In the genomic region with DNA sequence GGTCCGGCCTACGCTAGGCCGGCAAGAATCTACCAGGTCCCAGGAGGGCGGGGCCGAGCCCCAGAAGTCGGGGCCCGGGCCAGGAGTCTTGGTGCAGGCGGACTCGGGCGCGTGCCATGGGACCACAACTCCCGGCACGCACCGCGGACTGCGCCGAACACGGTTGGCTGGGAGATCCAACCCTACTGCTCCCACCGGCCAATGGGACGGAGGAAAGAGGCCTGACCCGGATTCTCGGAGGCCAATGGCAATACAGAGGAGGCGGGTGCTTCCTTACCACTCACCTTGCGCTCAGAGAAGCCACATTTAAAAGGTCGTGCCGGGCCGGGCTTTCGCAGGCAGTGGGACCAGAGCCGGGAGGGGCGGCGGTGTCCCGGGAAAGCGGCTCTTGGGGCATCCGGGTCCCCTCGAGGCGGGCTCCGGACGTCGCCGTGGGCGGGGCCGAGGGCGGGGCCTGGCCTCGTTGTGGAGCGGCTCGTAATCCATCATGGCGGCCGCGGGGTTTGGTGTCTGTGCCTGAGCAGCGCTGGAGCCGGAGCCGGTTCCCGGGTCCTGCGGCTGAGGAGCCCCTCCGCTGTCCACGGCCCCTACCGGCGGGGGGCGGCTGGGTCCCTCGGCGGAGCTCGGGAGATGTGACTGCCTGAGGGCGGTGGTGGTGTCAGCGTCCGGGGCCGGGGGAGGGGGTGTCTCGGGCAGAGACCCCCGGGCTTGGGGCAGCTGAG, we compare ENCODE assay signal across 1 cellular context.
TF ChIP-seq lines count a peak whose summit lies in the region.

No MANE protein-coding gene starts in this region.

TF ChIP-seq in HepG2, 621 proteins besides CTCF, POLR2A, EP300 and RAD21 (continued from another document):
- TF ChIP-seq SRSF1 (optimal IDR thresholded peaks at IDR 0.05; ENCODE audit: low read depth, low read length) (peak; percentile 36), NFYC (CRISPR knock-in tag; IDR thresholded peaks at IDR 0.05) (peak; percentile 99), ZNF317 (CRISPR knock-in tag; IDR thresholded peaks at IDR 0.05) (peak; percentile 58; the same call in 1 of the 2 replicates), YY1 (IDR thresholded peaks at IDR 0.05; ENCODE audit: insufficient read depth, insufficient replicate concordance, low read depth, low read length) (peak; percentile 94), SOX6 (IDR thresholded peaks at IDR 0.05) (no peak), SOX6 (CRISPR knock-in tag; IDR thresholded peaks at IDR 0.05) (peak; percentile 66), ZNF589 (CRISPR knock-in tag; conservative IDR thresholded peaks at IDR 0.05) (no peak), ZEB1 (IDR thresholded peaks at IDR 0.05; ENCODE audit: insufficient replicate concordance, low read depth) (peak; percentile 15), SSRP1 (CRISPR knock-in tag; IDR thresholded peaks at IDR 0.05) (no peak), ZSCAN9 (CRISPR knock-in tag; IDR thresholded peaks at IDR 0.05; ENCODE audit: borderline replicate concordance) (0 out of 2 replicates have a peak, but pooled peaks have one; percentile 17), NR2F6 (IDR thresholded peaks at IDR 0.05) (no peak), NR2F6 (CRISPR knock-in tag; IDR thresholded peaks at IDR 0.05) (0 out of 2 replicates have a peak, but pooled peaks have one; percentile 11), HNF4G (IDR thresholded peaks at IDR 0.05; ENCODE audit: borderline replicate concordance, low read depth, low read length) (no peak), HNF4G (CRISPR knock-in tag; IDR thresholded peaks at IDR 0.05; ENCODE audit: borderline replicate concordance, low read depth) (no peak), NFATC3 (CRISPR knock-in tag; IDR thresholded peaks at IDR 0.05) (no peak), CREB1 (IDR thresholded peaks at IDR 0.05) (peak; percentile 52), CREB1 (CRISPR knock-in tag; IDR thresholded peaks at IDR 0.05) (peak; percentile 80), SALL1 (CRISPR knock-in tag; IDR thresholded peaks at IDR 0.05) (peak; percentile 71), ZBTB38 (CRISPR knock-in tag; IDR thresholded peaks at IDR 0.05) (no peak)
- TF ChIP-seq, protein P1, sequence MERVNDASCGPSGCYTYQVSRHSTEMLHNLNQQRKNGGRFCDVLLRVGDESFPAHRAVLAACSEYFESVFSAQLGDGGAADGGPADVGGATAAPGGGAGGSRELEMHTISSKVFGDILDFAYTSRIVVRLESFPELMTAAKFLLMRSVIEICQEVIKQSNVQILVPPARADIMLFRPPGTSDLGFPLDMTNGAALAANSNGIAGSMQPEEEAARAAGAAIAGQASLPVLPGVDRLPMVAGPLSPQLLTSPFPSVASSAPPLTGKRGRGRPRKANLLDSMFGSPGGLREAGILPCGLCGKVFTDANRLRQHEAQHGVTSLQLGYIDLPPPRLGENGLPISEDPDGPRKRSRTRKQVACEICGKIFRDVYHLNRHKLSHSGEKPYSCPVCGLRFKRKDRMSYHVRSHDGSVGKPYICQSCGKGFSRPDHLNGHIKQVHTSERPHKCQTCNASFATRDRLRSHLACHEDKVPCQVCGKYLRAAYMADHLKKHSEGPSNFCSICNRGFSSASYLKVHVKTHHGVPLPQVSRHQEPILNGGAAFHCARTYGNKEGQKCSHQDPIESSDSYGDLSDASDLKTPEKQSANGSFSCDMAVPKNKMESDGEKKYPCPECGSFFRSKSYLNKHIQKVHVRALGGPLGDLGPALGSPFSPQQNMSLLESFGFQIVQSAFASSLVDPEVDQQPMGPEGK (CRISPR knock-in tag; IDR thresholded peaks at IDR 0.05): peak; percentile 63
- TF ChIP-seq, protein P2, sequence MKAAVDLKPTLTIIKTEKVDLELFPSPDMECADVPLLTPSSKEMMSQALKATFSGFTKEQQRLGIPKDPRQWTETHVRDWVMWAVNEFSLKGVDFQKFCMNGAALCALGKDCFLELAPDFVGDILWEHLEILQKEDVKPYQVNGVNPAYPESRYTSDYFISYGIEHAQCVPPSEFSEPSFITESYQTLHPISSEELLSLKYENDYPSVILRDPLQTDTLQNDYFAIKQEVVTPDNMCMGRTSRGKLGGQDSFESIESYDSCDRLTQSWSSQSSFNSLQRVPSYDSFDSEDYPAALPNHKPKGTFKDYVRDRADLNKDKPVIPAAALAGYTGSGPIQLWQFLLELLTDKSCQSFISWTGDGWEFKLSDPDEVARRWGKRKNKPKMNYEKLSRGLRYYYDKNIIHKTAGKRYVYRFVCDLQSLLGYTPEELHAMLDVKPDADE (CRISPR knock-in tag; IDR thresholded peaks at IDR 0.05): 0 out of 2 replicates have a peak, but pooled peaks have one; percentile 20
- TF ChIP-seq, protein P3, sequence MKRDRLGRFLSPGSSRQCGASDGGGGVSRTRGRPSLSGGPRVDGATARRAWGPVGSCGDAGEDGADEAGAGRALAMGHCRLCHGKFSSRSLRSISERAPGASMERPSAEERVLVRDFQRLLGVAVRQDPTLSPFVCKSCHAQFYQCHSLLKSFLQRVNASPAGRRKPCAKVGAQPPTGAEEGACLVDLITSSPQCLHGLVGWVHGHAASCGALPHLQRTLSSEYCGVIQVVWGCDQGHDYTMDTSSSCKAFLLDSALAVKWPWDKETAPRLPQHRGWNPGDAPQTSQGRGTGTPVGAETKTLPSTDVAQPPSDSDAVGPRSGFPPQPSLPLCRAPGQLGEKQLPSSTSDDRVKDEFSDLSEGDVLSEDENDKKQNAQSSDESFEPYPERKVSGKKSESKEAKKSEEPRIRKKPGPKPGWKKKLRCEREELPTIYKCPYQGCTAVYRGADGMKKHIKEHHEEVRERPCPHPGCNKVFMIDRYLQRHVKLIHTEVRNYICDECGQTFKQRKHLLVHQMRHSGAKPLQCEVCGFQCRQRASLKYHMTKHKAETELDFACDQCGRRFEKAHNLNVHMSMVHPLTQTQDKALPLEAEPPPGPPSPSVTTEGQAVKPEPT (CRISPR knock-in tag; IDR thresholded peaks at IDR 0.05; ENCODE audit: low read depth): peak; percentile 24; the same call in 1 of the 2 replicates
- TF ChIP-seq, protein P4, sequence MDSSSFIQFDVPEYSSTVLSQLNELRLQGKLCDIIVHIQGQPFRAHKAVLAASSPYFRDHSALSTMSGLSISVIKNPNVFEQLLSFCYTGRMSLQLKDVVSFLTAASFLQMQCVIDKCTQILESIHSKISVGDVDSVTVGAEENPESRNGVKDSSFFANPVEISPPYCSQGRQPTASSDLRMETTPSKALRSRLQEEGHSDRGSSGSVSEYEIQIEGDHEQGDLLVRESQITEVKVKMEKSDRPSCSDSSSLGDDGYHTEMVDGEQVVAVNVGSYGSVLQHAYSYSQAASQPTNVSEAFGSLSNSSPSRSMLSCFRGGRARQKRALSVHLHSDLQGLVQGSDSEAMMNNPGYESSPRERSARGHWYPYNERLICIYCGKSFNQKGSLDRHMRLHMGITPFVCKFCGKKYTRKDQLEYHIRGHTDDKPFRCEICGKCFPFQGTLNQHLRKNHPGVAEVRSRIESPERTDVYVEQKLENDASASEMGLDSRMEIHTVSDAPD (CRISPR knock-in tag; IDR thresholded peaks at IDR 0.05): peak; percentile 55; the same call in 1 of the 2 replicates
- TF ChIP-seq, protein P5, sequence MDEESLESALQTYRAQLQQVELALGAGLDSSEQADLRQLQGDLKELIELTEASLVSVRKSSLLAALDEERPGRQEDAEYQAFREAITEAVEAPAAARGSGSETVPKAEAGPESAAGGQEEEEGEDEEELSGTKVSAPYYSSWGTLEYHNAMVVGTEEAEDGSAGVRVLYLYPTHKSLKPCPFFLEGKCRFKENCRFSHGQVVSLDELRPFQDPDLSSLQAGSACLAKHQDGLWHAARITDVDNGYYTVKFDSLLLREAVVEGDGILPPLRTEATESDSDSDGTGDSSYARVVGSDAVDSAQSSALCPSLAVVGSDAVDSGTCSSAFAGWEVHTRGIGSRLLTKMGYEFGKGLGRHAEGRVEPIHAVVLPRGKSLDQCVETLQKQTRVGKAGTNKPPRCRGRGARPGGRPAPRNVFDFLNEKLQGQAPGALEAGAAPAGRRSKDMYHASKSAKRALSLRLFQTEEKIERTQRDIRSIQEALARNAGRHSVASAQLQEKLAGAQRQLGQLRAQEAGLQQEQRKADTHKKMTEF (CRISPR knock-in tag; IDR thresholded peaks at IDR 0.05): peak; percentile 36; the same call in 1 of the 2 replicates
- TF ChIP-seq, protein P6, sequence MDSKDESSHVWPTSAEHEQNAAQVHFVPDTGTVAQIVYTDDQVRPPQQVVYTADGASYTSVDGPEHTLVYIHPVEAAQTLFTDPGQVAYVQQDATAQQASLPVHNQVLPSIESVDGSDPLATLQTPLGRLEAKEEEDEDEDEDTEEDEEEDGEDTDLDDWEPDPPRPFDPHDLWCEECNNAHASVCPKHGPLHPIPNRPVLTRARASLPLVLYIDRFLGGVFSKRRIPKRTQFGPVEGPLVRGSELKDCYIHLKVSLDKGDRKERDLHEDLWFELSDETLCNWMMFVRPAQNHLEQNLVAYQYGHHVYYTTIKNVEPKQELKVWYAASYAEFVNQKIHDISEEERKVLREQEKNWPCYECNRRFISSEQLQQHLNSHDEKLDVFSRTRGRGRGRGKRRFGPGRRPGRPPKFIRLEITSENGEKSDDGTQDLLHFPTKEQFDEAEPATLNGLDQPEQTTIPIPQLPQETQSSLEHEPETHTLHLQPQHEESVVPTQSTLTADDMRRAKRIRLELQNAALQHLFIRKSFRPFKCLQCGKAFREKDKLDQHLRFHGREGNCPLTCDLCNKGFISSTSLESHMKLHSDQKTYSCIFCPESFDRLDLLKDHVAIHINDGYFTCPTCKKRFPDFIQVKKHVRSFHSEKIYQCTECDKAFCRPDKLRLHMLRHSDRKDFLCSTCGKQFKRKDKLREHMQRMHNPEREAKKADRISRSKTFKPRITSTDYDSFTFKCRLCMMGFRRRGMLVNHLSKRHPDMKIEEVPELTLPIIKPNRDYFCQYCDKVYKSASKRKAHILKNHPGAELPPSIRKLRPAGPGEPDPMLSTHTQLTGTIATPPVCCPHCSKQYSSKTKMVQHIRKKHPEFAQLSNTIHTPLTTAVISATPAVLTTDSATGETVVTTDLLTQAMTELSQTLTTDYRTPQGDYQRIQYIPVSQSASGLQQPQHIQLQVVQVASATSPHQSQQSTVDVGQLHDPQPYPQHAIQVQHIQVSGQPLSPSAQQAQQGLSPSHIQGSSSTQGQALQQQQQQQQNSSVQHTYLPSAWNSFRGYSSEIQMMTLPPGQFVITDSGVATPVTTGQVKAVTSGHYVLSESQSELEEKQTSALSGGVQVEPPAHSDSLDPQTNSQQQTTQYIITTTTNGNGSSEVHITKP (CRISPR knock-in tag; IDR thresholded peaks at IDR 0.05; ENCODE audit: low read depth): peak; percentile 73; the same call in 1 of the 2 replicates
- TF ChIP-seq, protein P7, sequence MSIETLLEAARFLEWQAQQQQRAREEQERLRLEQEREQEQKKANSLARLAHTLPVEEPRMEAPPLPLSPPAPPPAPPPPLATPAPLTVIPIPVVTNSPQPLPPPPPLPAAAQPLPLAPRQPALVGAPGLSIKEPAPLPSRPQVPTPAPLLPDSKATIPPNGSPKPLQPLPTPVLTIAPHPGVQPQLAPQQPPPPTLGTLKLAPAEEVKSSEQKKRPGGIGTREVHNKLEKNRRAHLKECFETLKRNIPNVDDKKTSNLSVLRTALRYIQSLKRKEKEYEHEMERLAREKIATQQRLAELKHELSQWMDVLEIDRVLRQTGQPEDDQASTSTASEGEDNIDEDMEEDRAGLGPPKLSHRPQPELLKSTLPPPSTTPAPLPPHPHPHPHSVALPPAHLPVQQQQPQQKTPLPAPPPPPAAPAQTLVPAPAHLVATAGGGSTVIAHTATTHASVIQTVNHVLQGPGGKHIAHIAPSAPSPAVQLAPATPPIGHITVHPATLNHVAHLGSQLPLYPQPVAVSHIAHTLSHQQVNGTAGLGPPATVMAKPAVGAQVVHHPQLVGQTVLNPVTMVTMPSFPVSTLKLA (IDR thresholded peaks at IDR 0.05): peak; percentile 52; the same call in 1 of the 2 replicates
- TF ChIP-seq, protein P8, sequence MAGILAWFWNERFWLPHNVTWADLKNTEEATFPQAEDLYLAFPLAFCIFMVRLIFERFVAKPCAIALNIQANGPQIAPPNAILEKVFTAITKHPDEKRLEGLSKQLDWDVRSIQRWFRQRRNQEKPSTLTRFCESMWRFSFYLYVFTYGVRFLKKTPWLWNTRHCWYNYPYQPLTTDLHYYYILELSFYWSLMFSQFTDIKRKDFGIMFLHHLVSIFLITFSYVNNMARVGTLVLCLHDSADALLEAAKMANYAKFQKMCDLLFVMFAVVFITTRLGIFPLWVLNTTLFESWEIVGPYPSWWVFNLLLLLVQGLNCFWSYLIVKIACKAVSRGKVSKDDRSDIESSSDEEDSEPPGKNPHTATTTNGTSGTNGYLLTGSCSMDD (CRISPR knock-in tag; IDR thresholded peaks at IDR 0.05): no peak
